1 cellular context compared by ENCODE assay signal in genomic region chr11:10885703-10886363, GRCh38.
TF ChIP-seq lines count a peak whose summit lies in the region.

No MANE protein-coding gene starts in this region.

TF ChIP-seq in SK-N-SH treated with all-trans-retinoic acid at 6 μM for 48 hours, 23 proteins besides CTCF, POLR2A, EP300 and RAD21 (continued from another document):
- TF ChIP-seq CSRNP3 (CRISPR knock-in tag; IDR thresholded peaks at IDR 0.05) (no peak; the same call in 1 of the 2 replicates), CREB5 (CRISPR knock-in tag; IDR thresholded peaks at IDR 0.05; ENCODE audit: low read depth) (peak; percentile 55; the same call in 1 of the 2 replicates), POU6F1 (CRISPR knock-in tag; IDR thresholded peaks at IDR 0.05; ENCODE audit: borderline replicate concordance, low read depth) (no peak), ZC3H10 (CRISPR knock-in tag; IDR thresholded peaks at IDR 0.05) (peak; percentile 55; the same call in 1 of the 2 replicates), ZFP3 (CRISPR knock-in tag; IDR thresholded peaks at IDR 0.05) (peak; percentile 25; the same call in 1 of the 2 replicates), ZFP30 (CRISPR knock-in tag; IDR thresholded peaks at IDR 0.05) (no peak), ZNF565 (CRISPR knock-in tag; conservative IDR thresholded peaks at IDR 0.05; ENCODE audit: low read depth) (no peak; the same call in 1 of the 2 replicates), ARNTL (CRISPR knock-in tag; IDR thresholded peaks at IDR 0.05; ENCODE audit: borderline replicate concordance, low read depth) (no peak), TCF4 (CRISPR knock-in tag; IDR thresholded peaks at IDR 0.05; ENCODE audit: borderline replicate concordance) (peak; percentile 92), ISL1 (CRISPR knock-in tag; IDR thresholded peaks at IDR 0.05) (peak; percentile 92), ESRRG (CRISPR knock-in tag; IDR thresholded peaks at IDR 0.05) (no peak), BACH2 (CRISPR knock-in tag; IDR thresholded peaks at IDR 0.05; ENCODE audit: borderline replicate concordance) (no peak), TOX (CRISPR knock-in tag; IDR thresholded peaks at IDR 0.05; ENCODE audit: borderline replicate concordance) (no peak; the same call in 1 of the 2 replicates), SNAI2 (CRISPR knock-in tag; IDR thresholded peaks at IDR 0.05) (no peak), CSDC2 (CRISPR knock-in tag; IDR thresholded peaks at IDR 0.05) (peak; percentile 78; the same call in 1 of the 2 replicates), ZNF70 (CRISPR knock-in tag; IDR thresholded peaks at IDR 0.05) (peak; percentile 93)
